ENCODE assay signal across 20 cellular contexts in the genomic region with DNA sequence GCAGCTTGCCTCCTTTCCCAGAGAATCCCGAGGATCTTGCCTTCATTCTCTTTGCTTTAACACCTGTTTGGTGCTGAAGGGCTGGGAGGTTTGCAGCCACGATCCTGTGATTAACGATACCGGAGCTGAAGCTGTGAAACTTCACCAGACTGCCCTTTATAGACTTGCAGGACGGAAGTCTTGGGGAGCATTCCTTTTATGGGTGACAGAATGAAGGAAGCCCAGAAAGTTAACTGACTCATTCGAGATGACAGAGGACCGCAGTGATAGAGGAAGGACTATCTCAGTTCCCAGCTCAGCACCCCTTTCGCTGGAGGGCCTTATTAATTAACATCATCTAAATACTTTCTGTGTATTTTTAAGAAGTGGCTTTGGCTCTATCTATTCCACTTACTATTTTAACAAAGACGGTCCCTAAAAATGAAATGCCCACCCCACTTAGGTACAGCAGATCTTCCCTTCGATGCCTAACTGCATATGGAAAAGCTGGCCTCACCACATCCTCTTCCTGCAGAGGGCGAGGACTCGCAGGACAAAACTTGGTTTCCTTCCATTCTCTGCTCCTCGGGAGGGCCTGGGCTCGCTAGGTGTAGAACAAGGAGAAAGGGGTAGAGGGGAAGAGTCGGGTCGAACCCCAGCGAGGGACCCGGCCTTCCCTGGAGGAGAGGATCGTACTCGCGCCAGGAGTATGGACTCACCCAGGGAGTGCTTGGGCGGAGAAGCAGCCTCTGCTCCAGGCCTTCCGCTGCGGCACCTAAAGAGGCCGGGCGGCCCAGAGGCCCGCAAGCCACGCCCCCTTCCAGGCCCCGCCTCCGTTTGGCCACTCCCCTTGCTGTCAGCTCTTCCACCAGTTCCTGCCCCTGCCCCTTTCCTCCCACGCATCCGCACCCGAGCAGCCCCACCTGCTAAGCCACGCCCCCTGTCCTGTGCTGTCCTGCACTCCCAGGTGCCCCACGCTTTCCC. TPM values are rescaled to one million over a fixed set of nuclear protein-coding genes. Genes with fewer than 3 reads are reported as not detected.
DNase-seq lines count a peak whose midpoint lies in the region; ATAC-seq and TF ChIP-seq lines count a peak whose summit lies in the region.
"Had no signal": no experiment of that assay in that cellular context is flagged by ENCODE, and none has a peak within 500 bp of the region (broad histone marks: within the 10 kb centered on the region; RNA-seq: fewer than 3 reads in every experiment).

No MANE protein-coding gene starts in this region.

- H3K4me3 ChIP-seq in mesendoderm (ENCODE audit: low read length), result no peak overlapping the region
- H3K4me3 ChIP-seq: heart right ventricle, neural progenitor cell, prostate gland had no signal

- no peak overlapping the region for H3K4me3 Mint-ChIP-seq in stimulated activated naive CD8-positive, alpha-beta T cell treated with anti-CD3 and anti-CD28 coated beads, Interleukin-15, amount 100 ng/mL, for 72 hours
- no peak overlapping the region for H3K4me3 Mint-ChIP-seq in WTC11
- H3K4me3 Mint-ChIP-seq: activated T-helper 1 cell treated with anti-CD3 and anti-CD28 coated beads, Interleukin-12 subunit alpha, Interleukin-12 subunit beta, Interleukin-2, Interleukin-4 antibody, amounts not matched to agents 30 ng/mL and 10 ng/mL and 1 ng/mL, durations not matched to agents 14 hours and 24 hours and 36 hours; neural progenitor cell had no signal

- no peak overlapping the region for H3K9ac ChIP-seq in mesendoderm (ENCODE audit: low read length)
- H3K9ac ChIP-seq: neural progenitor cell had no signal

- peaks cover 14% of the 10 kb centered on the region for H3K27me3 Mint-ChIP-seq in stimulated activated naive CD8-positive, alpha-beta T cell treated with anti-CD3 and anti-CD28 coated beads, Interleukin-15, amount 100 ng/mL, for 72 hours
- no peaks in the 10 kb centered on the region; the same call in 1 of the 2 replicates for H3K27me3 Mint-ChIP-seq in WTC11 (ENCODE audit: low read depth)

- no peak overlapping the region for H3K4me2 ChIP-seq in mesendoderm (ENCODE audit: low read length)
- H3K4me2 ChIP-seq: neural progenitor cell had no signal

- WGBS in mesendoderm (ENCODE audit: extremely low coverage, insufficient coverage, low lambda C conversion rate), result no CpG with 5 or more reads among the region's 35 CpGs

- H3K4me1 Mint-ChIP-seq in stimulated activated naive CD8-positive, alpha-beta T cell treated with anti-CD3 and anti-CD28 coated beads, Interleukin-15, amount 100 ng/mL, for 72 hours, result no peaks in the 10 kb centered on the region
- H3K4me1 Mint-ChIP-seq in WTC11, result 0 out of 2 replicates have a peak, but pooled peaks cover 2% of the 10 kb centered on the region
- H3K4me1 Mint-ChIP-seq: CD14-positive monocyte, neural progenitor cell had no signal

- H4K8ac ChIP-seq in mesendoderm (ENCODE audit: low read depth, low read length), result no peak overlapping the region

- DNase-seq in stimulated activated naive CD8-positive, alpha-beta T cell treated with anti-CD3 and anti-CD28 coated beads, Interleukin-15, Interleukin-2, amounts not matched to agents 100 U/mL and 50 U/mL, for 24 hours, result peak; percentile 17
- no peak for DNase-seq in stimulated activated naive CD8-positive, alpha-beta T cell treated with anti-CD3 and anti-CD28 coated beads, Interleukin-15, amount 100 ng/mL, for 72 hours
- peak; percentile 73 for DNase-seq in WTC11 (ENCODE audit: low spot score)
- DNase-seq in mesendoderm, result peak; percentile 27
- DNase-seq in mesenteric fat pad (ENCODE audit: low spot score), result no peak
- no peak for DNase-seq in foreskin melanocyte
- DNase-seq: activated naive CD4-positive, alpha-beta T cell treated with anti-CD3 and anti-CD28 coated beads, Interleukin-2, amount 50 U/mL, for 16 hours; GOT3; NCI-H2171 treated with DMSO at 0.1 percent for 48 hours; NCI-H69; small intestine; T-helper 9 cell had no signal

- H2BK5ac ChIP-seq in mesendoderm (ENCODE audit: low read length), result no peak overlapping the region

- no peak for TF ChIP-seq CTCF in WTC11 (IDR thresholded peaks at IDR 0.05)

- CTCF ChIA-PET in WTC11 (lab: Charles Lee), result interaction anchor here (1.5 kb wide), 1 partner anchor 12 kb away, joined by 4 read pairs; no protein-coding TSS in a partner anchor

- H3K27ac ChIP-seq in mesendoderm (ENCODE audit: low read depth, low read length), result no peak overlapping the region
- H3K27ac ChIP-seq: heart right ventricle, neural progenitor cell, prostate gland, RWPE1 had no signal

- ATAC-seq in stimulated activated naive CD8-positive, alpha-beta T cell treated with anti-CD3 and anti-CD28 coated beads, Interleukin-15, Interleukin-2, amounts not matched to agents 100 U/mL and 50 U/mL, for 24 hours, result no peak
- no peak for ATAC-seq in stimulated activated naive CD8-positive, alpha-beta T cell treated with anti-CD3 and anti-CD28 coated beads, Interleukin-15, amount 100 ng/mL, for 72 hours
- ATAC-seq in WTC11, result peak; percentile 95
- no peak for ATAC-seq in HG02571 (IDR thresholded peaks at IDR 0.05; ENCODE audit: unreplicated experiment)
- ATAC-seq: SK-N-SH treated with all-trans-retinoic acid at 6 μM for 48 hours had no signal

- no peak overlapping the region for H3K23ac ChIP-seq in mesendoderm (ENCODE audit: low read length)

- H3K4ac ChIP-seq in mesendoderm (ENCODE audit: low read depth, low read length), result no peak overlapping the region

- no peaks in the 10 kb centered on the region for H3K79me2 ChIP-seq in mesendoderm (ENCODE audit: control insufficient read depth, insufficient read depth, low read length)

- no peak overlapping the region for H3K27ac Mint-ChIP-seq in stimulated activated naive CD8-positive, alpha-beta T cell treated with anti-CD3 and anti-CD28 coated beads, Interleukin-15, amount 100 ng/mL, for 72 hours
- H3K27ac Mint-ChIP-seq in WTC11, result no peak overlapping the region
- H3K27ac Mint-ChIP-seq: activated T-helper 1 cell treated with anti-CD3 and anti-CD28 coated beads, Interleukin-12 subunit alpha, Interleukin-12 subunit beta, Interleukin-2, Interleukin-4 antibody, amounts not matched to agents 30 ng/mL and 10 ng/mL and 1 ng/mL, durations not matched to agents 14 hours and 24 hours and 36 hours; neural progenitor cell had no signal

- no peaks in the 10 kb centered on the region for H3K36me3 ChIP-seq in mesendoderm (ENCODE audit: control insufficient read depth, insufficient read depth, low read length)
- H3K36me3 ChIP-seq: heart right ventricle, neural progenitor cell, prostate gland had no signal

- no peaks in the 10 kb centered on the region for H3K9me3 Mint-ChIP-seq in stimulated activated naive CD8-positive, alpha-beta T cell treated with anti-CD3 and anti-CD28 coated beads, Interleukin-15, amount 100 ng/mL, for 72 hours
- peaks cover 6% of the 10 kb centered on the region; the same call in 1 of the 2 replicates for H3K9me3 Mint-ChIP-seq in WTC11
- H3K9me3 Mint-ChIP-seq: activated T-helper 1 cell treated with anti-CD3 and anti-CD28 coated beads, Interleukin-12 subunit alpha, Interleukin-12 subunit beta, Interleukin-2, Interleukin-4 antibody, amounts not matched to agents 30 ng/mL and 10 ng/mL and 1 ng/mL, durations not matched to agents 14 hours and 24 hours and 36 hours; neural progenitor cell had no signal

- H3K27me3 ChIP-seq in mesendoderm (ENCODE audit: insufficient read depth, low read length, poor library complexity), result no peaks in the 10 kb centered on the region
- H3K27me3 ChIP-seq: heart right ventricle, neural progenitor cell had no signal

- no peak overlapping the region for H2BK120ac ChIP-seq in mesendoderm (ENCODE audit: low read depth, low read length)

- no peak overlapping the region for H4K5ac ChIP-seq in mesendoderm (ENCODE audit: low read length)

- H2BK15ac ChIP-seq in mesendoderm (replicated peaks; ENCODE audit: low read depth), result no peak overlapping the region

- H3K36me3 Mint-ChIP-seq in WTC11, result no peaks in the 10 kb centered on the region
- H3K36me3 Mint-ChIP-seq: CD14-positive monocyte, neural progenitor cell had no signal

- POLR2A ChIA-PET in WTC11 (lab: Charles Lee), result interaction anchor here (1.0 kb wide), 1 partner anchor 10 kb away, joined by 3 read pairs; no protein-coding TSS in a partner anchor

- no peak overlapping the region for H3K18ac ChIP-seq in mesendoderm (ENCODE audit: low read length)

- H3K4me1 ChIP-seq in mesendoderm (ENCODE audit: control insufficient read depth, low read depth, low read length), result no peaks in the 10 kb centered on the region
- H3K4me1 ChIP-seq: neural progenitor cell, prostate gland had no signal

- no peak overlapping the region for H2AK5ac ChIP-seq in mesendoderm (ENCODE audit: low read length)

- no peaks in the 10 kb centered on the region for H3K79me1 ChIP-seq in mesendoderm (ENCODE audit: low read length)

- H3K56ac ChIP-seq in mesendoderm (ENCODE audit: low read length), result no peak overlapping the region

TF ChIP-seq in WTC11, 78 proteins besides CTCF, POLR2A, EP300 and RAD21 (continues in another document):
- TF ChIP-seq, protein P1, sequence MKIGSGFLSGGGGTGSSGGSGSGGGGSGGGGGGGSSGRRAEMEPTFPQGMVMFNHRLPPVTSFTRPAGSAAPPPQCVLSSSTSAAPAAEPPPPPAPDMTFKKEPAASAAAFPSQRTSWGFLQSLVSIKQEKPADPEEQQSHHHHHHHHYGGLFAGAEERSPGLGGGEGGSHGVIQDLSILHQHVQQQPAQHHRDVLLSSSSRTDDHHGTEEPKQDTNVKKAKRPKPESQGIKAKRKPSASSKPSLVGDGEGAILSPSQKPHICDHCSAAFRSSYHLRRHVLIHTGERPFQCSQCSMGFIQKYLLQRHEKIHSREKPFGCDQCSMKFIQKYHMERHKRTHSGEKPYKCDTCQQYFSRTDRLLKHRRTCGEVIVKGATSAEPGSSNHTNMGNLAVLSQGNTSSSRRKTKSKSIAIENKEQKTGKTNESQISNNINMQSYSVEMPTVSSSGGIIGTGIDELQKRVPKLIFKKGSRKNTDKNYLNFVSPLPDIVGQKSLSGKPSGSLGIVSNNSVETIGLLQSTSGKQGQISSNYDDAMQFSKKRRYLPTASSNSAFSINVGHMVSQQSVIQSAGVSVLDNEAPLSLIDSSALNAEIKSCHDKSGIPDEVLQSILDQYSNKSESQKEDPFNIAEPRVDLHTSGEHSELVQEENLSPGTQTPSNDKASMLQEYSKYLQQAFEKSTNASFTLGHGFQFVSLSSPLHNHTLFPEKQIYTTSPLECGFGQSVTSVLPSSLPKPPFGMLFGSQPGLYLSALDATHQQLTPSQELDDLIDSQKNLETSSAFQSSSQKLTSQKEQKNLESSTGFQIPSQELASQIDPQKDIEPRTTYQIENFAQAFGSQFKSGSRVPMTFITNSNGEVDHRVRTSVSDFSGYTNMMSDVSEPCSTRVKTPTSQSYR (CRISPR knock-in tag; IDR thresholded peaks at IDR 0.05), result no peak
- TF ChIP-seq, protein P2, sequence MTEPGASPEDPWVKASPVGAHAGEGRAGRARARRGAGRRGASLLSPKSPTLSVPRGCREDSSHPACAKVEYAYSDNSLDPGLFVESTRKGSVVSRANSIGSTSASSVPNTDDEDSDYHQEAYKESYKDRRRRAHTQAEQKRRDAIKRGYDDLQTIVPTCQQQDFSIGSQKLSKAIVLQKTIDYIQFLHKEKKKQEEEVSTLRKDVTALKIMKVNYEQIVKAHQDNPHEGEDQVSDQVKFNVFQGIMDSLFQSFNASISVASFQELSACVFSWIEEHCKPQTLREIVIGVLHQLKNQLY (CRISPR knock-in tag; IDR thresholded peaks at IDR 0.05), result no peak
- no peak for TF ChIP-seq TP53 (CRISPR knock-in tag; IDR thresholded peaks at IDR 0.05)

RNA-seq across cellular contexts. Expression of a gene that starts 30.7 kb away (rescaled TPM):
- total RNA-seq in WTC11 (2021), result 18.3 to 20.4 TPM (median 19.7 TPM) in 3 replicates
- polyA plus RNA-seq in mesendoderm (2013, experiment 1 of 2), result 19.5 TPM
- polyA plus RNA-seq in mesendoderm (2013, experiment 2 of 2), result 20.7 TPM
- total RNA-seq in mesenteric fat pad, result 53.3 TPM

Comparison
In these comparisons a context has a peak if more than half of its experiments do, and no peak if none do; other contexts are left out.
1. DNase-seq: peak in stimulated activated naive CD8-positive, alpha-beta T cell treated with anti-CD3 and anti-CD28 coated beads, Interleukin-15, Interleukin-2, amounts not matched to agents 100 U/mL and 50 U/mL, for 24 hours (single experiment), WTC11 (single experiment) and mesendoderm (single experiment); none in stimulated activated naive CD8-positive, alpha-beta T cell treated with anti-CD3 and anti-CD28 coated beads, Interleukin-15, amount 100 ng/mL, for 72 hours (0 of 2), mesenteric fat pad (single experiment) and foreskin melanocyte (single experiment).